2 cellular contexts compared by ENCODE assay signal in genomic region chr4:8391972-8392371, GRCh38.
TF ChIP-seq lines count a peak whose summit lies in the region.

No MANE protein-coding gene starts in this region.

TF ChIP-seq in SK-N-SH, 30 proteins besides CTCF, POLR2A, EP300 and RAD21 (continued from another document):
- TF ChIP-seq REST (IDR thresholded peaks at IDR 0.05; ENCODE audit: low read depth, low read length) (no peak), TAF1 (IDR thresholded peaks at IDR 0.05; ENCODE audit: borderline replicate concordance, low read depth, low read length) (no peak), NFIC (IDR thresholded peaks at IDR 0.05; ENCODE audit: borderline replicate concordance) (peak; percentile 55), MEF2A (IDR thresholded peaks at IDR 0.05; ENCODE audit: borderline replicate concordance, low read depth) (no peak), MAX (IDR thresholded peaks at IDR 0.05; ENCODE audit: low read depth) (no peak), SMC3 (IDR thresholded peaks at IDR 0.05; ENCODE audit: low read depth, low read length) (no peak), NRF1 (IDR thresholded peaks at IDR 0.05; ENCODE audit: low read depth, low read length) (no peak), GATA2 (CRISPR knock-in tag; IDR thresholded peaks at IDR 0.05) (no peak), CHD2 (IDR thresholded peaks at IDR 0.05; ENCODE audit: low read length, partially characterized antibody) (no peak), USF1 (IDR thresholded peaks at IDR 0.05; ENCODE audit: borderline replicate concordance, low read depth) (no peak), EZH2phosphoT487 (IDR thresholded peaks at IDR 0.05; ENCODE audit: borderline replicate concordance, low read depth) (no peak), ELF1 (IDR thresholded peaks at IDR 0.05) (no peak), POLR2AphosphoS5 (IDR thresholded peaks at IDR 0.05; ENCODE audit: low read depth, low read length) (no peak), TEAD4 (IDR thresholded peaks at IDR 0.05; ENCODE audit: borderline replicate concordance, insufficient read depth) (no peak), ZBTB33 (IDR thresholded peaks at IDR 0.05; ENCODE audit: borderline replicate concordance, low read depth) (no peak), PBX3 (IDR thresholded peaks at IDR 0.05) (peak; percentile 12; the same call in 1 of the 2 replicates), YY1 (IDR thresholded peaks at IDR 0.05; ENCODE audit: low read depth) (no peak), FOSL2 (IDR thresholded peaks at IDR 0.05; ENCODE audit: borderline replicate concordance, low read depth) (no peak), RFX5 (IDR thresholded peaks at IDR 0.05; ENCODE audit: low read length) (no peak)

TF ChIP-seq in SK-N-SH treated with all-trans-retinoic acid at 6 μM for 48 hours, 23 proteins besides CTCF, POLR2A, EP300 and RAD21 (continued from another document):
- TF ChIP-seq PATZ1 (CRISPR knock-in tag; IDR thresholded peaks at IDR 0.05; ENCODE audit: borderline replicate concordance), result no peak
- no peak for TF ChIP-seq ZNF565 (CRISPR knock-in tag; conservative IDR thresholded peaks at IDR 0.05; ENCODE audit: low read depth)
- TF ChIP-seq SNAI2 (CRISPR knock-in tag; IDR thresholded peaks at IDR 0.05), result no peak
- TF ChIP-seq ZFP3 (CRISPR knock-in tag; IDR thresholded peaks at IDR 0.05), result no peak
